Comparison of ENCODE assay signal across 7 cellular contexts in genomic region chr16:56932588-56933265, GRCh38. TPM values are rescaled to one million over a fixed set of nuclear protein-coding genes. Genes with fewer than 3 reads are reported as not detected.
DNase-seq lines count a peak whose midpoint lies in the region; ATAC-seq and TF ChIP-seq lines count a peak whose summit lies in the region.

No MANE protein-coding gene starts in this region.

- H3K36me3 Mint-ChIP-seq in activated naive CD8-positive, alpha-beta T cell = peaks cover 14% of the 10 kb centered on the region

- peak overlapping the region; percentile 95 for H3K27ac Mint-ChIP-seq in activated naive CD8-positive, alpha-beta T cell

- TF ChIP-seq CTCF in GM12865 (IDR thresholded peaks at IDR 0.05; ENCODE audit: insufficient read depth, low read depth, low read length, missing control alignments) (peak; percentile 5), Peyer's patch (IDR thresholded peaks at IDR 0.05) (no peak)

- H3K9me3 Mint-ChIP-seq in activated naive CD8-positive, alpha-beta T cell (ENCODE audit: low read depth) = no peaks in the 10 kb centered on the region

- WGBS in aorta, 2 donors = 0 to 1% methylated on average over 19 to 26 of the region's 26 CpGs

- H3K4me3 ChIP-seq in GM12865 (ENCODE audit: low read depth, low read length) = peak overlapping the region; percentile 94
- peak overlapping the region; percentile 80 to 99 (median 89) for H3K4me3 ChIP-seq in Peyer's patch
- H3K4me3 ChIP-seq in neuron (ENCODE audit: low read length) = peak overlapping the region; percentile 82
- H3K4me3 ChIP-seq in aorta (ENCODE audit: low read length in 2 of 2) = peak overlapping the region; percentile 81 to 90

- intact Hi-C loops in aorta (cut with DNase I) = loop anchor here in 1 of 2 donors (5.0 kb wide), 2 partner anchors 55 to 255 kb away; partner anchors contain the start of genes NLRC5, PSME3IP1 and RSPRY1

- peak; percentile 56 to 74 for TF ChIP-seq POLR2A in Peyer's patch (IDR thresholded peaks at IDR 0.05)

- H3K27me3 ChIP-seq in Peyer's patch = no peaks in the 10 kb centered on the region
- H3K27me3 ChIP-seq in neuron (ENCODE audit: insufficient read depth, low read length) = no peaks in the 10 kb centered on the region
- no peaks in the 10 kb centered on the region for H3K27me3 ChIP-seq in aorta (ENCODE audit: control insufficient read depth in 1 of 2, insufficient read depth in 2 of 2, low read length in 1 of 2)

- peaks cover 39% of the 10 kb centered on the region for H3K4me1 Mint-ChIP-seq in activated naive CD8-positive, alpha-beta T cell (ENCODE audit: low read depth)

- ATAC-seq in HG03521 (IDR thresholded peaks at IDR 0.05; ENCODE audit: unreplicated experiment) = peak; percentile 1
- ATAC-seq in aorta (ENCODE audit: low FRiP score) = peak; percentile 83

- H2AFZ ChIP-seq in neuron (ENCODE audit: low read depth, low read length) = peak overlapping the region; percentile 71

- peaks cover 0 to 30% (median 0%) of the 10 kb centered on the region in 3 donors for H3K36me3 ChIP-seq in Peyer's patch
- H3K36me3 ChIP-seq in neuron (ENCODE audit: insufficient read depth, low read length) = peaks cover 21% of the 10 kb centered on the region
- no peaks in the 10 kb centered on the region for H3K36me3 ChIP-seq in aorta (ENCODE audit: control insufficient read depth in 1 of 2, insufficient read depth in 2 of 2, low read length in 1 of 2)

- H3K4me1 ChIP-seq in Peyer's patch (peaks cover 0 to 25% (median 7%) of the 10 kb centered on the region in 4 donors), neuron (ENCODE audit: insufficient read depth, low read length) (peaks cover 20% of the 10 kb centered on the region), aorta (ENCODE audit: control insufficient read depth in 1 of 2, insufficient read depth in 2 of 2, low read length in 2 of 2) (no peaks in the 10 kb centered on the region)

- no peaks in the 10 kb centered on the region for H3K27me3 Mint-ChIP-seq in activated naive CD8-positive, alpha-beta T cell

- H3K27ac ChIP-seq in Peyer's patch (peak overlapping the region; percentile 99 to 100 (median 99)), aorta (ENCODE audit: low read depth in 1 of 2, low read length in 2 of 2) (peak overlapping the region; percentile 87 to 88)

- H3K4me3 Mint-ChIP-seq in activated naive CD8-positive, alpha-beta T cell = peak overlapping the region; percentile 97

- DNase-seq in GM12865 (ENCODE audit: low read depth) = peak; percentile 78
- DNase-seq in Peyer's patch = peak; percentile 68 to 90 (median 88)
- peak; percentile 90 for DNase-seq in globus pallidus (ENCODE audit: low spot score)
- peak; percentile 88 to 89 for DNase-seq in aorta

- no peaks in the 10 kb centered on the region for H3K9me3 ChIP-seq in Peyer's patch
- H3K9me3 ChIP-seq in neuron (ENCODE audit: low read length) = no peaks in the 10 kb centered on the region
- H3K9me3 ChIP-seq in aorta (ENCODE audit: control insufficient read depth, low read length) = no peaks in the 10 kb centered on the region

RNA-seq across cellular contexts. Expression of gene HERPUD1, which starts 0.8 kb away (rescaled TPM):
- total RNA-seq in Peyer's patch = 100 to 1,000 TPM in 3 of 4 donors, 10 to 100 TPM in 1; 86.0 to 143 (median 108) TPM
- 100 to 1,000 TPM; 152 to 173 TPM for total RNA-seq in aorta
- 10 to 100 TPM; 52.5 to 64.1 TPM for polyA plus RNA-seq in aorta

RNA-seq across cellular contexts. Expression of gene CETP, which starts 29.0 kb away (rescaled TPM):
- total RNA-seq in Peyer's patch = 1 to 10 TPM in 1 of 4 donors, not detected in 3; 2.5 TPM
- 1 to 10 TPM in 1 of 2 donors, under 1 TPM in 1; 0.49 to 1.3 TPM for total RNA-seq in aorta
- polyA plus RNA-seq in aorta = not detected

RNA-seq across cellular contexts. Expression of gene NLRC5, which starts 56.6 kb away (rescaled TPM):
- total RNA-seq in Peyer's patch (100 to 1,000 TPM in 1 of 4 donors, 10 to 100 TPM in 3; 47.6 to 314 (median 80.8) TPM), aorta (10 to 100 TPM; 49.3 to 82.9 TPM)
- 10 to 100 TPM in 1 of 2 donors, 1 to 10 TPM in 1; 4.9 to 22.6 TPM for polyA plus RNA-seq in aorta

Comparison
In these comparisons a context has a peak if more than half of its experiments do, and no peak if none do; other contexts are left out.
1. Peak in every context shown above with its lines: DNase-seq, ATAC-seq, H3K4me3 ChIP-seq and H3K27ac ChIP-seq.